9 cellular contexts compared by ENCODE assay signal in the genomic region with DNA sequence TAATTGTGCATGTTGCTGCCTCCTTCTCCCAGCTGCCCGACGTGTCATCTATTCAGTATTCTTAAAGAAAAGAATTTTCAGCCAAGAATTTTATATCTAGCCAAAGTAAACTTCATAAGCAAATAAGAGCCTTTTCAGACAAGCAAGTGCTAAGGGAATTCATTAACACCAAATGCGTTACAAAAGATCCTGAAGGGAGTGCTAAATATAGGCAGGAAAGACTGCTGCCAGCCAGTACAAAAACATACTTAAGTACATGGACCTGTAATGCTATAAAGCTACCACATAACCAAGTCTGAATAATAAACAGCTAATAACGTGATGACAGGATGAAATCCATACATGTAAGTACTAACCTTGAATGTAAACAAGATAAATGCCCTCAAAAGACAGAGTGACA.
"Had no signal": no experiment of that assay in that cellular context is flagged by ENCODE, and none has a peak within 500 bp of the region (broad histone marks: within the 10 kb centered on the region; RNA-seq: fewer than 3 reads in every experiment).

No MANE protein-coding gene starts in this region.

- ATAC-seq: HCT116, HepG2 had no signal

- H3K36me3 Mint-ChIP-seq: IgD-negative memory B cell had no signal

- H3K27ac Mint-ChIP-seq: HFFc6, IgD-negative memory B cell had no signal

- H3K27me3 Mint-ChIP-seq: IgD-negative memory B cell had no signal

- H3K4me3 ChIP-seq: GM23248, HAP-1 had no signal

- H3K9ac ChIP-seq: GM23248 had no signal

- H3K4me3 Mint-ChIP-seq: HFFc6, IgD-negative memory B cell had no signal

- FAIRE-seq: HepG2 had no signal

- H3K4me1 Mint-ChIP-seq: IgD-negative memory B cell had no signal

- H3K27ac ChIP-seq: GM23248, HL-60 had no signal

- H2AFZ ChIP-seq: GM23248 had no signal

- H3K36me3 ChIP-seq: HAP-1 had no signal

- H3K4me1 ChIP-seq: HAP-1 had no signal

- H3K9me3 ChIP-seq: HAP-1 had no signal

- DNase-seq: GM23248, GOT3, H7, HFFc6 had no signal
